Comparison of ENCODE assay signal across 23 cellular contexts in genomic region chr17:32865141-32865540, GRCh38.
"Had no signal": no experiment of that assay in that cellular context is flagged by ENCODE, and none has a peak within 500 bp of the region (broad histone marks: within the 10 kb centered on the region; RNA-seq: fewer than 3 reads in every experiment).

No MANE protein-coding gene starts in this region.

- H3K36me3 ChIP-seq: cardiac muscle cell had no signal

- ATAC-seq: activated CD8-positive, alpha-beta memory T cell treated with anti-CD3 and anti-CD28 coated beads, Interleukin-2, amount 10 ng/mL, durations not matched to agents 7 days and 5 days; PC-3; T-cell had no signal

- H3K4me3 ChIP-seq: cardiac muscle cell had no signal

- H3K27me3 ChIP-seq: cardiac muscle cell had no signal

- H3K27ac ChIP-seq: cardiac muscle cell had no signal

- DNase-seq: activated B cell treated with CpG ODN at 0.5 μM for 24 hours; activated CD4-positive, alpha-beta T cell treated with anti-CD3 and anti-CD28 coated beads for 1 hour; activated CD4-positive, alpha-beta T cell treated with anti-CD3 and anti-CD28 coated beads, Interleukin-2, amount 10 ng/mL, durations not matched to agents 24 days and 14 days; activated CD4-positive, alpha-beta T cell treated with anti-CD3 and anti-CD28 coated beads, Interleukin-2, amount 50 U/mL, for 48 hours; activated CD8-positive, alpha-beta memory T cell treated with anti-CD3 and anti-CD28 coated beads, Interleukin-2, amount 10 ng/mL, durations not matched to agents 7 days and 5 days; activated effector memory CD4-positive, alpha-beta T cell treated with Interleukin-2 at 50 U/mL for 16 hours; activated naive CD4-positive, alpha-beta T cell; activated T-cell treated with anti-CD3 and anti-CD28 coated beads, Interleukin-2, amount 50 U/mL, for 24 hours; KG1; NCI-H1092 treated with DMSO at 0.1 percent for 48 hours; NCI-H1417 treated with DMSO at 0.1 percent for 48 hours; NCI-H1694; NCI-H2029; NCI-H2107; NCI-H2171 treated with DMSO at 0.1 percent for 48 hours; NCI-H226; NCI-H526; PC-3; SHP77 treated with DMSO at 0.1 percent for 48 hours; T-cell; T-helper 2 cell; T1000 had no signal
